17 cellular contexts compared by ENCODE assay signal in genomic region chr1:202133989-202134388, GRCh38. TPM values are rescaled to one million over a fixed set of nuclear protein-coding genes. Genes with fewer than 3 reads are reported as not detected.
DNase-seq lines count a peak whose midpoint lies in the region; ATAC-seq and TF ChIP-seq lines count a peak whose summit lies in the region.
"Had no signal": no experiment of that assay in that cellular context is flagged by ENCODE, and none has a peak within 500 bp of the region (broad histone marks: within the 10 kb centered on the region; RNA-seq: fewer than 3 reads in every experiment).

No MANE protein-coding gene starts in this region.

- H3K4me3 ChIP-seq in adrenal gland (no peak overlapping the region), esophagus muscularis mucosa (no peak overlapping the region), sigmoid colon (no peak overlapping the region), tibial nerve (no peak overlapping the region)

- no peak for DNase-seq in adrenal gland
- no peak for DNase-seq in esophagus muscularis mucosa (ENCODE audit: extremely low spot score)
- no peak for DNase-seq in sigmoid colon
- no peak for DNase-seq in tibial nerve (ENCODE audit: low spot score in 2 of 2)
- DNase-seq in activated naive CD4-positive, alpha-beta T cell treated with Interleukin-2 at 50 U/mL for 16 hours = no peak
- DNase-seq in NCI-H748 treated with DMSO at 0.1 percent for 48 hours (lab: John Stamatoyannopoulos, UW) = no peak
- no peak for DNase-seq in NCI-H2227 (lab: John Stamatoyannopoulos, UW; ENCODE audit: unreplicated experiment)
- DNase-seq: COR-L47, DMS153, EL, H9, NCI-H187 treated with DMSO at 0.1 percent for 48 hours, NCI-H446 treated with DMSO at 0.1 percent for 48 hours had no signal

- 89 to 94% (median 92%) methylated on average over 5 of the region's 5 CpGs for WGBS in adrenal gland, 4 donors
- WGBS in esophagus muscularis mucosa = 91% methylated on average over 5 of the region's 5 CpGs
- WGBS in sigmoid colon, 2 donors = 95 to 98% methylated on average over 5 of the region's 5 CpGs
- WGBS in tibial nerve, 2 donors = 62 to 67% methylated on average over 5 of the region's 5 CpGs

- ATAC-seq in HG03342 (IDR thresholded peaks at IDR 0.05; ENCODE audit: unreplicated experiment) = no peak

- H3K27me3 ChIP-seq in adrenal gland (no peaks in the 10 kb centered on the region), esophagus muscularis mucosa (no peaks in the 10 kb centered on the region), sigmoid colon (no peaks in the 10 kb centered on the region), tibial nerve (no peaks in the 10 kb centered on the region)

- no peak for TF ChIP-seq POLR2A in adrenal gland (IDR thresholded peaks at IDR 0.05)
- TF ChIP-seq POLR2A in esophagus muscularis mucosa (IDR thresholded peaks at IDR 0.05; ENCODE audit: low read depth) = no peak
- TF ChIP-seq POLR2A in sigmoid colon (IDR thresholded peaks at IDR 0.05) = no peak
- no peak for TF ChIP-seq POLR2A in tibial nerve (IDR thresholded peaks at IDR 0.05)

- H3K36me3 ChIP-seq in adrenal gland (replicated peaks in 1 of 2) (peaks cover 0 to 47% of the 10 kb centered on the region in 2 donors), esophagus muscularis mucosa (peaks cover 14 to 61% (median 52%) of the 10 kb centered on the region in 4 donors), sigmoid colon (peaks cover 11 to 51% (median 29%) of the 10 kb centered on the region in 4 donors), tibial nerve (peaks cover 3 to 66% (median 15%) of the 10 kb centered on the region in 3 donors)

- H3K4me1 ChIP-seq in adrenal gland (replicated peaks in 1 of 2) = peaks cover 38 to 54% of the 10 kb centered on the region in 2 donors
- H3K4me1 ChIP-seq in esophagus muscularis mucosa = peaks cover 27 to 82% (median 68%) of the 10 kb centered on the region in 4 donors
- H3K4me1 ChIP-seq in sigmoid colon = peaks cover 0 to 45% (median 30%) of the 10 kb centered on the region in 4 donors
- H3K4me1 ChIP-seq in tibial nerve = peaks cover 2 to 76% (median 54%) of the 10 kb centered on the region in 4 donors

- TF ChIP-seq EP300 in esophagus muscularis mucosa (IDR thresholded peaks at IDR 0.05) (no peak), sigmoid colon (IDR thresholded peaks at IDR 0.05) (no peak), tibial nerve (IDR thresholded peaks at IDR 0.05) (no peak)

- TF ChIP-seq CTCF in adrenal gland (IDR thresholded peaks at IDR 0.05) (no peak), esophagus muscularis mucosa (IDR thresholded peaks at IDR 0.05) (no peak), sigmoid colon (IDR thresholded peaks at IDR 0.05) (no peak), tibial nerve (IDR thresholded peaks at IDR 0.05) (no peak)

- H3K9me3 ChIP-seq in adrenal gland (replicated peaks in 1 of 3) (no peaks in the 10 kb centered on the region), esophagus muscularis mucosa (no peaks in the 10 kb centered on the region), sigmoid colon (no peaks in the 10 kb centered on the region), tibial nerve (no peaks in the 10 kb centered on the region)

- H3K27ac ChIP-seq in adrenal gland (peak overlapping the region in 3 of 5 donors; percentile 91 to 100 (median 95)), esophagus muscularis mucosa (replicated peaks in 1 of 4) (peak overlapping the region; percentile 88 to 90 (median 89)), sigmoid colon (peak overlapping the region; percentile 80 to 88 (median 86)), tibial nerve (peak overlapping the region; percentile 86 to 98 (median 92))

- intact Hi-C loops in adrenal gland (cut with DNase I) (no loop called here), esophagus muscularis mucosa (cut with DNase I) (no loop called here), sigmoid colon (cut with DNase I) (loop anchor here (10.0 kb wide), 1 partner anchor 239 kb away; no protein-coding TSS in a partner anchor)

RNA-seq across cellular contexts. Expression of gene ARL8A, which starts 10.5 kb away (rescaled TPM):
- total RNA-seq in adrenal gland = 100 to 1,000 TPM in 1 of 8 donors, 10 to 100 TPM in 7; 34.3 to 115 (median 64.8) TPM
- 10 to 100 TPM; 26.4 to 71.2 (median 28.6) TPM for polyA plus RNA-seq in adrenal gland
- 10 to 100 TPM; 41.1 to 60.8 (median 53.6) TPM for total RNA-seq in esophagus muscularis mucosa
- 10 to 100 TPM; 21.6 to 29.0 (median 25.2) TPM for total RNA-seq in sigmoid colon
- polyA plus RNA-seq in sigmoid colon = 10 to 100 TPM; 13.8 to 22.4 (median 15.7) TPM
- total RNA-seq in tibial nerve = 10 to 100 TPM; 35.0 to 64.5 (median 49.3) TPM

RNA-seq across cellular contexts. Expression of gene GPR37L1, which starts 11.3 kb away (rescaled TPM):
- under 1 TPM in 7 of 8 donors, not detected in 1; 0.14 to 0.49 (median 0.30) TPM for total RNA-seq in adrenal gland
- polyA plus RNA-seq in adrenal gland = under 1 TPM; 0.02 to 0.24 (median 0.13) TPM
- under 1 TPM in 3 of 4 donors, not detected in 1; 0.17 to 0.69 (median 0.58) TPM for total RNA-seq in esophagus muscularis mucosa
- total RNA-seq in sigmoid colon = under 1 TPM; under 0.01 to 0.36 (median 0.27) TPM
- polyA plus RNA-seq in sigmoid colon = 1 to 10 TPM in 1 of 3 donors, under 1 TPM in 1, not detected in 1; 0.92 to 1.8 TPM
- total RNA-seq in tibial nerve = 10 to 100 TPM; 13.8 to 26.3 (median 24.3) TPM
- total RNA-seq: A673, HepG2 had no signal

RNA-seq across cellular contexts. Expression of gene PTPN7, which starts 26.4 kb away (rescaled TPM):
- total RNA-seq in adrenal gland (10 to 100 TPM in 5 of 8 donors, 1 to 10 TPM in 3; 2.5 to 35.8 (median 16.4) TPM), esophagus muscularis mucosa (1 to 10 TPM in 2 of 4 donors, under 1 TPM in 2; 0.78 to 2.5 (median 1.3) TPM), sigmoid colon (1 to 10 TPM in 2 of 4 donors, under 1 TPM in 1, not detected in 1; 0.71 to 6.2 (median 3.0) TPM), tibial nerve (10 to 100 TPM in 1 of 4 donors, 1 to 10 TPM in 3; 1.2 to 13.8 (median 6.8) TPM)
- polyA plus RNA-seq in adrenal gland (10 to 100 TPM; 13.4 to 45.4 (median 15.0) TPM), sigmoid colon (10 to 100 TPM in 1 of 3 donors, 1 to 10 TPM in 2; 2.3 to 18.2 (median 6.0) TPM)
- total RNA-seq: HepG2 had no signal
- polyA plus RNA-seq: HepG2 had no signal

RNA-seq across cellular contexts. Expression of gene LGR6, which starts 59.6 kb away (rescaled TPM):
- total RNA-seq in adrenal gland = under 1 TPM in 6 of 8 donors, not detected in 2; 0.10 to 0.54 (median 0.16) TPM
- polyA plus RNA-seq in adrenal gland = 1 to 10 TPM in 1 of 3 donors, under 1 TPM in 1, not detected in 1; 0.48 to 1.0 TPM
- 1 to 10 TPM in 1 of 4 donors, under 1 TPM in 2, not detected in 1; under 0.01 to 1.2 (median 0.78) TPM for total RNA-seq in esophagus muscularis mucosa
- under 1 TPM in 2 of 4 donors, not detected in 2; 0.14 to 0.28 TPM for total RNA-seq in sigmoid colon
- polyA plus RNA-seq in sigmoid colon = 1 to 10 TPM in 1 of 3 donors, not detected in 2; 1.0 TPM
- under 1 TPM in 1 of 4 donors, not detected in 3; 0.42 TPM for total RNA-seq in tibial nerve
- total RNA-seq: A673, HepG2 had no signal
- polyA plus RNA-seq: CD14-positive monocyte had no signal

Comparison
In these comparisons a context has a peak if more than half of its experiments do, and no peak if none do; other contexts are left out.
1. RNA of gene GPR37L1, which starts 11.3 kb away (total RNA-seq): 13.8 to 26.3 TPM in tibial nerve; 0.17 to 0.69 TPM in esophagus muscularis mucosa, 0.14 to 0.49 TPM in adrenal gland and under 0.01 to 0.36 TPM in sigmoid colon; every median in the first group is over 4 times any median in the second.
2. Peak in every context shown above with its lines, with median percentiles within 50 percentile points of each other: H3K27ac ChIP-seq.